7 cellular contexts compared by ENCODE assay signal in genomic region chr7:86884152-86884551, GRCh38.
"Had no signal": no experiment of that assay in that cellular context is flagged by ENCODE, and none has a peak within 500 bp of the region (broad histone marks: within the 10 kb centered on the region; RNA-seq: fewer than 3 reads in every experiment).

No MANE protein-coding gene starts in this region.

- H3K9me3 Mint-ChIP-seq: GM23338, H9 had no signal

- H3K4me3 ChIP-seq: GM23338 had no signal

- H3K27ac ChIP-seq: HL-60 had no signal

- H3K27me3 Mint-ChIP-seq: IgD-negative memory B cell had no signal

- H3K27ac Mint-ChIP-seq: GM23338, H9, IgD-negative memory B cell had no signal

- H3K4me3 Mint-ChIP-seq: GM23338, H9, IgD-negative memory B cell had no signal

- FAIRE-seq: H1, H54 had no signal

- H3K4me1 Mint-ChIP-seq: GM23338, H9 had no signal

- H2AFZ ChIP-seq: GM23338 had no signal

- ATAC-seq: GM23338 had no signal

- DNase-seq: H9, HCEC 1CT had no signal

- H3K4me2 ChIP-seq: GM23338 had no signal
